ENCODE assay signal across 11 cellular contexts in the genomic region with DNA sequence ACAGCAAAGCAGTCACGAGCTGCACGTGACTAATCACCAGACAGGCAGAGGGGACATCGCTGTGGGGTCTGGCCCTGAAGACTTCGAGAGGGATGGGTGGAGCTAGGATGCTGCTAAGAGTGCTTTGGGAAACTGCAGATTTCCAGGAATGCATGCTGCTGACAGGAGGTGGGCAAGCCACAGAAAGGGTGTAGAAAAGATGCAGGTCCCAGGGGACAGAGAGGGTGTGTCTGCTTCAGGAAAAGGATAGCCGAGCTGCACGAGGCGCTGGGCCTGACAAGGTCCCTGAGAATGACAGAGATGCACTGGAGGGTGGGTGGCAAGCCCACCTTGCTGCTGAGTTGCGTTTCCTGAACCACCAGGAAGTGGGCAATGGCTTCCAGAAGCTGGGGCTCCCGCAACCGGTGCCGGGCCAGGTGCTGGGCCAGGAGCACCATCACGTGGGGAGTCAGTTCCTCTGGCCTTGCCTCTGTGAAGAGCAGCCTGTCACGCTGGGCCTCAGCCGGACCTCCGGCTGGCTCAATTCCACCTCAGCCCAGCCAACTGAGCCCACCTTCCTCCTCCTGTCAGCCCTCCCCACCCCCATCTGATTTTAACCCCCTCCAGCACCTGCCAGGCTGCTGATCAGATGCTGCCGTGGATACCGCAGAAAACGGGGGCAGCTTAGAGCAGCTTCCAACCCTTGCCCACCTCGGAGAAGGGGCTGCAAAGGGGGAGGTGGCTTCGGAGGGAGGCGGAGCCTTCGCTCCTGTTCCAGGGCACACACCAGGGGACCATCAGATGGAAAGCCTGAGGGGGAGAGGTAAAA. TPM values are rescaled to one million over a fixed set of nuclear protein-coding genes. Genes with fewer than 3 reads are reported as not detected.
A peak's percentile ranks its signal among the peaks of the same experiment; 100 is the strongest.
DNase-seq lines count a peak whose midpoint lies in the region; ATAC-seq and TF ChIP-seq lines count a peak whose summit lies in the region.
"Had no signal": no experiment of that assay in that cellular context is flagged by ENCODE, and none has a peak within 500 bp of the region (broad histone marks: within the 10 kb centered on the region; RNA-seq: fewer than 3 reads in every experiment).

No MANE protein-coding gene starts in this region.

- H4K20me1 ChIP-seq in OCI-LY7 (ENCODE audit: insufficient read depth, low read length) = no peaks in the 10 kb centered on the region
- peaks cover 21% of the 10 kb centered on the region for H4K20me1 ChIP-seq in smooth muscle cell (ENCODE audit: low read depth)

- no peak overlapping the region for H3K9ac ChIP-seq in smooth muscle cell (ENCODE audit: low read depth)

- no peaks in the 10 kb centered on the region for H3K27me3 Mint-ChIP-seq in activated CD4-positive, alpha-beta T cell treated with anti-CD3 and anti-CD28 coated beads for 36 hours

- H3K36me3 ChIP-seq in OCI-LY7 (ENCODE audit: insufficient read depth, low read length) = peaks cover 63% of the 10 kb centered on the region
- no peaks in the 10 kb centered on the region for H3K36me3 ChIP-seq in smooth muscle cell (ENCODE audit: low read depth)

- H3K79me2 ChIP-seq in OCI-LY7 (ENCODE audit: insufficient read depth, low read depth, low read length) (peaks cover 28% of the 10 kb centered on the region), smooth muscle cell (ENCODE audit: low read depth) (peaks cover 33% of the 10 kb centered on the region)

- no TSS peak for BruUV-seq in OCI-LY7 (replicated peaks; lab: Mats Ljungman, UMichigan)

- 61% methylated on average over 13 of the region's 22 CpGs for WGBS in smooth muscle cell (ENCODE audit: low lambda C conversion rate)

- peak overlapping the region; percentile 53 for H3K27ac Mint-ChIP-seq in activated CD4-positive, alpha-beta T cell treated with anti-CD3 and anti-CD28 coated beads for 36 hours

- no peaks in the 10 kb centered on the region for H3K9me3 ChIP-seq in OCI-LY7 (ENCODE audit: low read length)
- no peaks in the 10 kb centered on the region for H3K9me3 ChIP-seq in smooth muscle cell (replicated peaks; ENCODE audit: low read depth)
- H3K9me3 ChIP-seq: mucosa of descending colon had no signal

- peaks cover 22% of the 10 kb centered on the region for H3K36me3 Mint-ChIP-seq in activated CD4-positive, alpha-beta T cell treated with anti-CD3 and anti-CD28 coated beads for 36 hours (ENCODE audit: low read depth)

- H3K9me3 Mint-ChIP-seq in activated CD4-positive, alpha-beta T cell treated with anti-CD3 and anti-CD28 coated beads for 36 hours (ENCODE audit: low read depth) = no peaks in the 10 kb centered on the region

- CTCF ChIA-PET in activated CD4-positive, alpha-beta T cell treated with anti-CD3 and anti-CD28 coated beads for 36 hours (lab: Charles Lee) = interaction anchor here (0.6 kb wide), 1 partner anchor 270 kb away, joined by 3 read pairs; no protein-coding TSS in a partner anchor
- CTCF ChIA-PET in OCI-LY7 (lab: Charles Lee; ENCODE audit: unreplicated experiment) = no interaction called here

- no peaks in the 10 kb centered on the region for H3K27me3 ChIP-seq in smooth muscle cell (ENCODE audit: low read depth)

- H3K4me2 ChIP-seq in OCI-LY7 (ENCODE audit: low read length) = peak overlapping the region; percentile 100
- H3K4me2 ChIP-seq in smooth muscle cell = peak overlapping the region; percentile 97

- H3K4me3 Mint-ChIP-seq in activated CD4-positive, alpha-beta T cell treated with anti-CD3 and anti-CD28 coated beads for 36 hours = peak overlapping the region; percentile 92

- peaks cover 16% of the 10 kb centered on the region for H3F3A ChIP-seq in smooth muscle cell (ENCODE audit: low read depth)

- ATAC-seq in activated CD4-positive, alpha-beta T cell treated with anti-CD3 and anti-CD28 coated beads for 36 hours = no peak
- ATAC-seq in HG03469 (IDR thresholded peaks at IDR 0.05; ENCODE audit: unreplicated experiment) = no peak
- no peak for ATAC-seq in HG03097 (IDR thresholded peaks at IDR 0.05; ENCODE audit: low FRiP score, unreplicated experiment)
- ATAC-seq: mucosa of descending colon had no signal

- POLR2A ChIA-PET in activated CD4-positive, alpha-beta T cell treated with anti-CD3 and anti-CD28 coated beads for 36 hours (lab: Charles Lee) = no interaction called here
- POLR2A ChIA-PET in OCI-LY7 (lab: Charles Lee) = no interaction called here

- H3K4me1 ChIP-seq in OCI-LY7 (ENCODE audit: insufficient read depth, low read length, poor library complexity, severe bottlenecking) = peaks cover 36% of the 10 kb centered on the region
- H3K4me1 ChIP-seq in smooth muscle cell (ENCODE audit: low read depth) = peaks cover 24% of the 10 kb centered on the region

- H3K4me3 ChIP-seq in OCI-LY7 (ENCODE audit: low read depth, low read length, poor library complexity, severe bottlenecking) (peak overlapping the region; percentile 91), fibroblast of mammary gland (ENCODE audit: control insufficient read depth, low read depth, low read length) (no peak overlapping the region), smooth muscle cell (no peak overlapping the region)
- H3K4me3 ChIP-seq: mucosa of descending colon had no signal

- no peak for TF ChIP-seq CTCF in OCI-LY7 (conservative IDR thresholded peaks at IDR 0.05; ENCODE audit: low read length)
- TF ChIP-seq CTCF in fibroblast of mammary gland (conservative IDR thresholded peaks at IDR 0.05; ENCODE audit: control insufficient read depth, insufficient read depth, low read depth, low read length) = no peak
- no peak for TF ChIP-seq CTCF in smooth muscle cell (IDR thresholded peaks at IDR 0.05; ENCODE audit: borderline replicate concordance, insufficient read depth, poor library complexity, severe bottlenecking)

- no peak overlapping the region for H2AFZ ChIP-seq in OCI-LY7 (ENCODE audit: low read length)
- no peak overlapping the region for H2AFZ ChIP-seq in smooth muscle cell (ENCODE audit: low read depth)

- DNase-seq in activated CD4-positive, alpha-beta T cell treated with anti-CD3 and anti-CD28 coated beads for 36 hours = no peak
- no peak for DNase-seq in activated CD4-positive, alpha-beta T cell treated with anti-CD3 and anti-CD28 coated beads, Interleukin-2, amount 50 U/mL, for 48 hours
- no peak for DNase-seq in OCI-LY7 (ENCODE audit: low spot score)
- DNase-seq in fibroblast of mammary gland (ENCODE audit: low read depth) = peak; percentile 61
- no peak for DNase-seq in smooth muscle cell (lab: John Stamatoyannopoulos, UW; ENCODE audit: unreplicated experiment)
- DNase-seq in HPDE6-E6E7 (ENCODE audit: extremely low spot score) = no peak
- DNase-seq: C1 segment of cervical spinal cord; effector CD4-positive, alpha-beta T cell had no signal

- peaks cover 33% of the 10 kb centered on the region for H3K4me1 Mint-ChIP-seq in activated CD4-positive, alpha-beta T cell treated with anti-CD3 and anti-CD28 coated beads for 36 hours

- H3K27ac ChIP-seq in OCI-LY7 (ENCODE audit: low read depth, low read length, poor library complexity, severe bottlenecking) = peak overlapping the region; percentile 2
- H3K27ac ChIP-seq in smooth muscle cell (ENCODE audit: low read depth) = no peak overlapping the region

- intact Hi-C loops in activated CD4-positive, alpha-beta T cell treated with anti-CD3 and anti-CD28 coated beads for 36 hours (cut with DNase I, micrococcal nuclease) = no loop called here
- intact Hi-C loops in OCI-LY7 (cut with micrococcal nuclease; ENCODE audit: unreplicated experiment) = no loop called here

- H3K9me2 ChIP-seq in OCI-LY7 (ENCODE audit: insufficient read depth, low read length) = no peaks in the 10 kb centered on the region

RNA-seq across cellular contexts. Expression of gene FASTK, which starts 2.2 kb away (rescaled TPM):
- total RNA-seq in activated CD4-positive, alpha-beta T cell treated with anti-CD3 and anti-CD28 coated beads for 36 hours = 10 to 100 TPM; 56.6 to 56.7 TPM
- total RNA-seq in OCI-LY7 (2014; rRNA removed; shearing (Covaris generic)) = 114 and 118 TPM in 2 replicates
- total RNA-seq in OCI-LY7 (2022) (87.7 and 90.5 TPM in 2 replicates), smooth muscle cell (92.0 and 100 TPM in 2 replicates)
- polyA plus RNA-seq in smooth muscle cell = 177 and 188 TPM in 2 replicates

RNA-seq across cellular contexts. Expression of gene TMUB1, which starts 4.9 kb away (rescaled TPM):
- total RNA-seq in activated CD4-positive, alpha-beta T cell treated with anti-CD3 and anti-CD28 coated beads for 36 hours = 10 to 100 TPM; 54.0 to 67.7 TPM
- 38.6 and 56.0 TPM in 2 replicates for total RNA-seq in OCI-LY7 (2014; rRNA removed; shearing (Covaris generic))
- 53.2 and 59.6 TPM in 2 replicates for total RNA-seq in OCI-LY7 (2022)
- total RNA-seq in smooth muscle cell = 30.3 and 35.9 TPM in 2 replicates
- 69.8 and 70.4 TPM in 2 replicates for polyA plus RNA-seq in smooth muscle cell

RNA-seq across cellular contexts. Expression of gene AGAP3, which starts 7.8 kb away (rescaled TPM):
- total RNA-seq in activated CD4-positive, alpha-beta T cell treated with anti-CD3 and anti-CD28 coated beads for 36 hours = 10 to 100 TPM; 29.4 to 33.2 TPM
- total RNA-seq in OCI-LY7 (2014; rRNA removed; shearing (Covaris generic)) = 4.4 and 4.8 TPM in 2 replicates
- total RNA-seq in OCI-LY7 (2022) (23.1 and 30.9 TPM in 2 replicates), smooth muscle cell (27.2 and 29.8 TPM in 2 replicates)
- polyA plus RNA-seq in smooth muscle cell = 51.4 and 87.3 TPM in 2 replicates

RNA-seq across cellular contexts. Expression of gene SLC4A2, which starts 19.0 kb away (rescaled TPM):
- total RNA-seq in activated CD4-positive, alpha-beta T cell treated with anti-CD3 and anti-CD28 coated beads for 36 hours = 10 to 100 TPM; 58.7 to 85.0 TPM
- total RNA-seq in OCI-LY7 (2014; rRNA removed; shearing (Covaris generic)) = 64.2 and 112 TPM in 2 replicates
- total RNA-seq in OCI-LY7 (2022) = 81.4 and 86.0 TPM in 2 replicates
- 42.3 and 89.3 TPM in 2 replicates for total RNA-seq in smooth muscle cell
- 96.4 and 104 TPM in 2 replicates for polyA plus RNA-seq in smooth muscle cell

RNA-seq across cellular contexts. Expression of gene CDK5, which starts 20.7 kb away (rescaled TPM):
- total RNA-seq in activated CD4-positive, alpha-beta T cell treated with anti-CD3 and anti-CD28 coated beads for 36 hours = 10 to 100 TPM; 12.5 to 16.7 TPM
- 30.9 and 35.2 TPM in 2 replicates for total RNA-seq in OCI-LY7 (2014; rRNA removed; shearing (Covaris generic))
- total RNA-seq in OCI-LY7 (2022) = 23.1 and 23.7 TPM in 2 replicates
- total RNA-seq in smooth muscle cell = 18.6 and 22.1 TPM in 2 replicates
- polyA plus RNA-seq in smooth muscle cell = 36.4 and 50.1 TPM in 2 replicates
